1 cellular context compared by ENCODE assay signal in the genomic region with DNA sequence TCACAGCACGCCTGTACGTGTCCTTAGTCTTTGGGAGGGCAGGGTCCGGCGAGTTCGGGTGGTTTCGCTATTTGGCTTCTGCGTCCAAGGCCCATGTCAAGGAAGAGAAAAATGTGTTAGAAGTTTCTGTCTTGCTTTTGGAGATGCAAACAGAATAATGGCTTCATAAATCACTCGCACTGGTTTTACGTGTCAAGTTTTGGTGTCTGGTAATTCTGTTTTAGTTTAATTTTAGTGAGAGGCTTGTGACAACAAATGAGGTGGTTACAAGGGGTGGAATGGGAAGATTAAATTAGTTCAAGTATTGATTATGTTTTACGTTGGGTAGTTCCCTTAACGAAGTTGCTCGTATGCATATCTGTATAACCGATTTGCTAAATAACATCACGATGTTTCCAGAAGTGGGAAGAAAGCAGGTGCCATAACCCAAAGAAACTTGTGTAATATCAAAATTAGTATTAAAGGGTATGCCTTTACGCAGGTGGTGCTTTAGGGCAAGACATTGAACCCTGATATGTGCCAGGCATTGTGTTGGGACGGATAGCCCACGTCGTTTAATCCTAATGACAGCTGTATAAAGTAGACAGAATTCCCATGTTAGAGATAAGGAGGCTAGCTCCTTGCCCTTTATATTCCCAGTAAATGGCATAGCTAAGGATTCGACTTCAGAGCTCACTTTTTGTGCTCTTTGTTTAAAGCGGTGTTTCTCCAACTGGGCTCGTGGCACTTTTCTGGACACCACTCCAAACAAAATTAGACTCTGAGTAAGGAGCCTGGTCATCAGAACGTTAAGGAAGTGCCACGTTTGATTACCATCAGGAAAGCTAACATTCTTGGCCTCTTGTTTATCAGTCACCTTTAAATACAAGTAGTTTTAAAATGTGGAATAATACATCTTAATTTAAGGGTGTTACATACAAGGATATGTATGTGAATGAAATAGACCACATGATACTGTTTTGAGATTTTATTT.
TF ChIP-seq lines count a peak whose summit lies in the region.

No MANE protein-coding gene starts in this region.

TF ChIP-seq in HCT116, 20 proteins besides CTCF, POLR2A, EP300 and RAD21 (continued from another document):
- TF ChIP-seq, protein P1, sequence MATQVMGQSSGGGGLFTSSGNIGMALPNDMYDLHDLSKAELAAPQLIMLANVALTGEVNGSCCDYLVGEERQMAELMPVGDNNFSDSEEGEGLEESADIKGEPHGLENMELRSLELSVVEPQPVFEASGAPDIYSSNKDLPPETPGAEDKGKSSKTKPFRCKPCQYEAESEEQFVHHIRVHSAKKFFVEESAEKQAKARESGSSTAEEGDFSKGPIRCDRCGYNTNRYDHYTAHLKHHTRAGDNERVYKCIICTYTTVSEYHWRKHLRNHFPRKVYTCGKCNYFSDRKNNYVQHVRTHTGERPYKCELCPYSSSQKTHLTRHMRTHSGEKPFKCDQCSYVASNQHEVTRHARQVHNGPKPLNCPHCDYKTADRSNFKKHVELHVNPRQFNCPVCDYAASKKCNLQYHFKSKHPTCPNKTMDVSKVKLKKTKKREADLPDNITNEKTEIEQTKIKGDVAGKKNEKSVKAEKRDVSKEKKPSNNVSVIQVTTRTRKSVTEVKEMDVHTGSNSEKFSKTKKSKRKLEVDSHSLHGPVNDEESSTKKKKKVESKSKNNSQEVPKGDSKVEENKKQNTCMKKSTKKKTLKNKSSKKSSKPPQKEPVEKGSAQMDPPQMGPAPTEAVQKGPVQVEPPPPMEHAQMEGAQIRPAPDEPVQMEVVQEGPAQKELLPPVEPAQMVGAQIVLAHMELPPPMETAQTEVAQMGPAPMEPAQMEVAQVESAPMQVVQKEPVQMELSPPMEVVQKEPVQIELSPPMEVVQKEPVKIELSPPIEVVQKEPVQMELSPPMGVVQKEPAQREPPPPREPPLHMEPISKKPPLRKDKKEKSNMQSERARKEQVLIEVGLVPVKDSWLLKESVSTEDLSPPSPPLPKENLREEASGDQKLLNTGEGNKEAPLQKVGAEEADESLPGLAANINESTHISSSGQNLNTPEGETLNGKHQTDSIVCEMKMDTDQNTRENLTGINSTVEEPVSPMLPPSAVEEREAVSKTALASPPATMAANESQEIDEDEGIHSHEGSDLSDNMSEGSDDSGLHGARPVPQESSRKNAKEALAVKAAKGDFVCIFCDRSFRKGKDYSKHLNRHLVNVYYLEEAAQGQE (IDR thresholded peaks at IDR 0.05; ENCODE audit: low read depth) = no peak
- TF ChIP-seq SIN3A (IDR thresholded peaks at IDR 0.05; ENCODE audit: low read depth) (0 out of 2 replicates have a peak, but pooled peaks have one; percentile 3), ELF1 (IDR thresholded peaks at IDR 0.05; ENCODE audit: borderline replicate concordance, low read depth) (no peak), POLR2AphosphoS5 (IDR thresholded peaks at IDR 0.05; ENCODE audit: low read depth, low read length) (no peak)
